ENCODE assay signal across 18 cellular contexts in genomic region chr12:102659200-102659911, GRCh38.
DNase-seq lines count a peak whose midpoint lies in the region; ATAC-seq and TF ChIP-seq lines count a peak whose summit lies in the region.
"Had no signal": no experiment of that assay in that cellular context is flagged by ENCODE, and none has a peak within 500 bp of the region (broad histone marks: within the 10 kb centered on the region; RNA-seq: fewer than 3 reads in every experiment).

No MANE protein-coding gene starts in this region.

- H3K4me1 ChIP-seq in H9 (ENCODE audit: insufficient read depth, low read length) (no peaks in the 10 kb centered on the region), mesenchymal stem cell (ENCODE audit: control insufficient read depth, insufficient read depth, low read depth, low read length) (no peaks in the 10 kb centered on the region)
- H3K4me1 ChIP-seq: stomach had no signal

- H3K14ac ChIP-seq in H9 (ENCODE audit: insufficient read depth, low read length) = no peak overlapping the region
- H3K14ac ChIP-seq in mesenchymal stem cell (ENCODE audit: low read length in 2 of 2) = no peak overlapping the region

- no peaks in the 10 kb centered on the region for H3K27me3 ChIP-seq in H9 (ENCODE audit: insufficient read depth, low read length)
- H3K27me3 ChIP-seq in mesenchymal stem cell (ENCODE audit: control insufficient read depth in 1 of 2, insufficient read depth in 1 of 2, low read length in 2 of 2) = no peaks in the 10 kb centered on the region
- H3K27me3 ChIP-seq: dorsolateral prefrontal cortex, stomach had no signal

- no peak overlapping the region for H3K4me3 ChIP-seq in mesenchymal stem cell (ENCODE audit: insufficient read depth in 1 of 2, low read depth in 1 of 2, low read length in 2 of 2)
- H3K4me3 ChIP-seq: dorsolateral prefrontal cortex, stomach had no signal

- DNase-seq in COR-L47 (lab: John Stamatoyannopoulos, UW) (peak; percentile 3), H9 (no peak), OCI-M1 (lab: John Stamatoyannopoulos, UW) (peak; percentile 50), left lobe of liver (ENCODE audit: low spot score) (no peak), dedifferentiated amniotic fluid mesenchymal stem cell (ENCODE audit: extremely low spot score) (no peak), mesenchymal stem cell (no peak)
- DNase-seq: activated T-cell treated with anti-CD3 and anti-CD28 coated beads, Interleukin-2, amount 50 U/mL, for 4 hours; CD4-positive, alpha-beta memory T cell; dorsolateral prefrontal cortex; foreskin melanocyte; islet precursor cell; naive thymus-derived CD4-positive, alpha-beta T cell; NCI-H1105 treated with DMSO at 0.1 percent for 48 hours; NCI-H526 treated with DMSO at 0.1 percent for 48 hours; stomach had no signal

- WGBS in H9 (ENCODE audit: extremely low coverage, insufficient read length, low lambda C conversion rate) = no CpG with 5 or more reads among the region's 4 CpGs
- 91% methylated on average over 4 of the region's 4 CpGs for WGBS in mesenchymal stem cell

- no peak overlapping the region for H4K8ac ChIP-seq in H9 (replicated peaks; ENCODE audit: insufficient read length, low read depth, low read length)
- H4K8ac ChIP-seq in mesenchymal stem cell (ENCODE audit: low read length) = no peak overlapping the region

- H3K23ac ChIP-seq in H9 (ENCODE audit: insufficient read length, low read depth, low read length) (no peak overlapping the region), mesenchymal stem cell (ENCODE audit: low read length in 2 of 2) (no peak overlapping the region)

- H2AFZ ChIP-seq in H9 (ENCODE audit: low read length) (no peak overlapping the region), mesenchymal stem cell (ENCODE audit: low read depth, low read length) (no peak overlapping the region)

- H4K20me1 ChIP-seq in H9 (ENCODE audit: control insufficient read depth, insufficient read depth, insufficient read length) = no peaks in the 10 kb centered on the region

- no peak overlapping the region for H4K5ac ChIP-seq in H9 (ENCODE audit: insufficient read length, low read depth, low read length)

- H2BK20ac ChIP-seq in H9 (ENCODE audit: low read depth, low read length, poor library complexity, severe bottlenecking) = no peak overlapping the region

- no peak overlapping the region for H2AK5ac ChIP-seq in H9 (ENCODE audit: insufficient read length, low read length)
- no peak overlapping the region for H2AK5ac ChIP-seq in mesenchymal stem cell (ENCODE audit: low read length, severe bottlenecking)

- H3K9me3 ChIP-seq in H9 (ENCODE audit: control insufficient read depth, low read depth, low read length) = peaks cover 9% of the 10 kb centered on the region
- peaks cover 7% of the 10 kb centered on the region for H3K9me3 ChIP-seq in mesenchymal stem cell (ENCODE audit: control insufficient read depth, low read length)

- H2BK120ac ChIP-seq in H9 (ENCODE audit: low read depth, low read length, poor library complexity, severe bottlenecking) = no peak overlapping the region
- H2BK120ac ChIP-seq in mesenchymal stem cell (ENCODE audit: low read depth, low read length) = no peak overlapping the region

- no peak overlapping the region for H3K27ac Mint-ChIP-seq in H9
- H3K27ac Mint-ChIP-seq: CD4-positive, alpha-beta memory T cell; naive thymus-derived CD4-positive, alpha-beta T cell had no signal

- H4K91ac ChIP-seq in H9 (ENCODE audit: insufficient read length, low read depth, low read length) (no peak overlapping the region), mesenchymal stem cell (ENCODE audit: low read length) (no peak overlapping the region)

- ATAC-seq in left lobe of liver = peak; percentile 82
- no peak for ATAC-seq in GM18858 (IDR thresholded peaks at IDR 0.05; ENCODE audit: unreplicated experiment)
- ATAC-seq in HG03342 (IDR thresholded peaks at IDR 0.05; ENCODE audit: unreplicated experiment) = no peak
- ATAC-seq: activated T-cell treated with anti-CD3 and anti-CD28 coated beads, Interleukin-2, amount 50 U/mL, for 4 hours; naive thymus-derived CD4-positive, alpha-beta T cell; sciatic nerve had no signal

- H2BK15ac ChIP-seq in H9 (ENCODE audit: low read depth, low read length) (no peak overlapping the region), mesenchymal stem cell (ENCODE audit: low read depth, poor library complexity, severe bottlenecking) (no peak overlapping the region)

- H3K23me2 ChIP-seq in H9 (ENCODE audit: insufficient read length, low read depth, low read length, poor library complexity, severe bottlenecking) = no peaks in the 10 kb centered on the region

- no peak overlapping the region for H2BK5ac ChIP-seq in H9 (ENCODE audit: insufficient read length, low read length)
- no peak overlapping the region for H2BK5ac ChIP-seq in mesenchymal stem cell (ENCODE audit: low read depth, low read length, poor library complexity, severe bottlenecking)

- no peak overlapping the region for H3T11ph ChIP-seq in H9 (ENCODE audit: low read length)

- H3K4ac ChIP-seq in H9 (ENCODE audit: low read depth, low read length) (no peak overlapping the region), mesenchymal stem cell (ENCODE audit: low read depth in 1 of 2, low read length in 2 of 2) (no peak overlapping the region)

- no peak overlapping the region for H3K18ac ChIP-seq in H9 (ENCODE audit: insufficient read length, low read depth, low read length)
- no peak overlapping the region for H3K18ac ChIP-seq in mesenchymal stem cell (ENCODE audit: low read depth in 1 of 2, low read length in 2 of 2)

- H3K4me3 Mint-ChIP-seq in H9 = no peak overlapping the region
- H3K4me3 Mint-ChIP-seq: activated T-cell treated with anti-CD3 and anti-CD28 coated beads, Interleukin-2, amount 50 U/mL, for 4 hours; CD4-positive, alpha-beta memory T cell; naive thymus-derived CD4-positive, alpha-beta T cell had no signal

- H3K79me1 ChIP-seq in H9 (ENCODE audit: insufficient read depth, low read depth, low read length, poor library complexity, severe bottlenecking) = no peaks in the 10 kb centered on the region
- H3K79me1 ChIP-seq in mesenchymal stem cell (replicated peaks; ENCODE audit: low read length, poor library complexity, severe bottlenecking) = no peaks in the 10 kb centered on the region

- H3K4me2 ChIP-seq in H9 (ENCODE audit: insufficient read depth, insufficient read length, low read length) (no peak overlapping the region), mesenchymal stem cell (ENCODE audit: low read length, poor library complexity, severe bottlenecking) (no peak overlapping the region)

- peaks cover 28 to 41% of the 10 kb centered on the region in 2 experiments for H3K9me3 Mint-ChIP-seq in H9

- H3K9ac ChIP-seq in H9 (ENCODE audit: extremely low read depth, insufficient read length, low read length) (no peak overlapping the region), mesenchymal stem cell (ENCODE audit: low read length) (no peak overlapping the region)

- H3K27ac ChIP-seq in H9 (ENCODE audit: insufficient read length, low read depth, low read length) = no peak overlapping the region
- H3K27ac ChIP-seq in mesenchymal stem cell (ENCODE audit: low read length, poor library complexity, severe bottlenecking) = no peak overlapping the region
- H3K27ac ChIP-seq: dorsolateral prefrontal cortex, stomach had no signal

- TF ChIP-seq CTCF in H9 (conservative IDR thresholded peaks at IDR 0.05) = peak; percentile 53

- peaks cover 14 to 26% (median 22%) of the 10 kb centered on the region in 3 experiments for H3K36me3 Mint-ChIP-seq in H9 (ENCODE audit: insufficient read depth in 1 of 3, low read depth in 3 of 3)
- H3K36me3 Mint-ChIP-seq: CD4-positive, alpha-beta memory T cell; naive thymus-derived CD4-positive, alpha-beta T cell had no signal

- H3K36me3 ChIP-seq in mesenchymal stem cell (ENCODE audit: control insufficient read depth in 1 of 2, insufficient read depth in 2 of 2, low read depth in 1 of 2, low read length in 2 of 2) = no peaks in the 10 kb centered on the region
- H3K36me3 ChIP-seq: stomach had no signal

- H2BK12ac ChIP-seq in H9 (ENCODE audit: insufficient read length, low read depth, low read length) (no peak overlapping the region), mesenchymal stem cell (ENCODE audit: low read length in 2 of 2) (no peak overlapping the region)

- H3K4me1 Mint-ChIP-seq in H9 = no peaks in the 10 kb centered on the region
- H3K4me1 Mint-ChIP-seq: CD4-positive, alpha-beta memory T cell; naive thymus-derived CD4-positive, alpha-beta T cell had no signal

- H3K79me2 ChIP-seq in H9 (ENCODE audit: insufficient read depth, low read length) = no peaks in the 10 kb centered on the region

- no peaks in the 10 kb centered on the region for H3K27me3 Mint-ChIP-seq in H9 (ENCODE audit: low read depth)

- no peak overlapping the region for H3K56ac ChIP-seq in H9 (ENCODE audit: insufficient read length, low read depth, low read length)

Comparison
In these comparisons a context has a peak if more than half of its experiments do, and no peak if none do; other contexts are left out.
1. DNase-seq: peak in COR-L47 (single experiment) and OCI-M1 (single experiment); none in H9 (single experiment), left lobe of liver (single experiment), dedifferentiated amniotic fluid mesenchymal stem cell (single experiment) and mesenchymal stem cell (single experiment).